ENCODE assay signal across 15 cellular contexts in genomic region chr9:89820337-89820736, GRCh38.
A peak's percentile ranks its signal among the peaks of the same experiment; 100 is the strongest.
DNase-seq lines count a peak whose midpoint lies in the region; ATAC-seq, FAIRE-seq and TF ChIP-seq lines count a peak whose summit lies in the region.
"Had no signal": no experiment of that assay in that cellular context is flagged by ENCODE, and none has a peak within 500 bp of the region (broad histone marks: within the 10 kb centered on the region; RNA-seq: fewer than 3 reads in every experiment).

No MANE protein-coding gene starts in this region.

- H3K4me1 ChIP-seq in HEK293 (ENCODE audit: control insufficient read depth, insufficient read depth, low read length), result no peaks in the 10 kb centered on the region
- H3K4me1 ChIP-seq: HAP-1 had no signal

- intact Hi-C loops in lower leg skin (cut with DNase I; ENCODE audit: low total_unique reads), result no loop called here

- H3K36me3 Mint-ChIP-seq in activated CD8-positive, alpha-beta memory T cell treated with anti-CD3 and anti-CD28 coated beads, Interleukin-2, amount 10 ng/mL, durations not matched to agents 7 days and 5 days, result no peaks in the 10 kb centered on the region

- no peak overlapping the region for H3K4me3 Mint-ChIP-seq in activated CD8-positive, alpha-beta memory T cell treated with anti-CD3 and anti-CD28 coated beads, Interleukin-2, amount 10 ng/mL, durations not matched to agents 7 days and 5 days
- H3K4me3 Mint-ChIP-seq: HFFc6 had no signal

- H3K27ac Mint-ChIP-seq in activated CD8-positive, alpha-beta memory T cell treated with anti-CD3 and anti-CD28 coated beads, Interleukin-2, amount 10 ng/mL, durations not matched to agents 7 days and 5 days, result no peak overlapping the region
- H3K27ac Mint-ChIP-seq: HFFc6 had no signal

- no peaks in the 10 kb centered on the region for H3K36me3 ChIP-seq in HEK293 (ENCODE audit: control insufficient read depth in 2 of 2, insufficient read depth in 1 of 2, low read length in 2 of 2)
- H3K36me3 ChIP-seq: BLaER1, HAP-1 had no signal

- no peaks in the 10 kb centered on the region for H3K9me3 Mint-ChIP-seq in activated CD8-positive, alpha-beta memory T cell treated with anti-CD3 and anti-CD28 coated beads, Interleukin-2, amount 10 ng/mL, durations not matched to agents 7 days and 5 days (ENCODE audit: low read depth)

- TF ChIP-seq POLR2A in lower leg skin (IDR thresholded peaks at IDR 0.05), result no peak

- no peaks in the 10 kb centered on the region for H3K9me3 ChIP-seq in HEK293 (ENCODE audit: control insufficient read depth, insufficient read depth, low read depth, low read length)
- H3K9me3 ChIP-seq: BLaER1, HAP-1 had no signal

- no peak for ATAC-seq in activated CD8-positive, alpha-beta memory T cell treated with anti-CD3 and anti-CD28 coated beads, Interleukin-2, amount 10 ng/mL, durations not matched to agents 7 days and 5 days

- peak; percentile 23 for FAIRE-seq in urothelium cell line (lab: Jason Lieb, UNC)

- peak; percentile 1 for DNase-seq in activated CD8-positive, alpha-beta memory T cell treated with anti-CD3 and anti-CD28 coated beads, Interleukin-2, amount 10 ng/mL, durations not matched to agents 7 days and 5 days
- DNase-seq in activated CD8-positive, alpha-beta memory T cell treated with anti-CD3 and anti-CD28 coated beads for 24 hours, result no peak
- DNase-seq in ecto neural progenitor cell (ENCODE audit: low spot score) (peak; percentile 28), urothelium cell line (ENCODE audit: low spot score) (no peak), lower leg skin (ENCODE audit: low spot score in 2 of 2) (no peak), ACHN (no peak)
- DNase-seq: AML-193, DMS53, GF-D8, GOT3, HFFc6 had no signal

- in situ Hi-C loops in ACHN (cut with HindIII; ENCODE audit: low pct_ligation_motif_present, low pct_unique_long_range_greater_than_20kb, low sequenced_read_pairs), result no loop called here

- no peaks in the 10 kb centered on the region for H3K4me1 Mint-ChIP-seq in activated CD8-positive, alpha-beta memory T cell treated with anti-CD3 and anti-CD28 coated beads, Interleukin-2, amount 10 ng/mL, durations not matched to agents 7 days and 5 days

- CTCF ChIA-PET in activated CD8-positive, alpha-beta memory T cell treated with anti-CD3 and anti-CD28 coated beads, Interleukin-2, amount 10 ng/mL, durations not matched to agents 7 days and 5 days (lab: Charles Lee), result interaction anchor here (1.1 to 1.9 kb wide), 2 partner anchors 217 to 227 kb away, joined by 3 to 5 read pairs; no protein-coding TSS in a partner anchor
- CTCF ChIA-PET in HEK293 (lab: Yijun Ruan, JAX), result interaction anchor here (0.5 to 1.0 kb wide), 2 partner anchors 16 to 217 kb away, joined by 3 read pairs; no protein-coding TSS in a partner anchor

- POLR2A ChIA-PET in HEK293 (lab: Yijun Ruan, JAX), result no interaction called here

- no peak for TF ChIP-seq CTCF in HEK293 (tag by site-specific recombination; IDR thresholded peaks at IDR 0.05)
- TF ChIP-seq CTCF in lower leg skin (IDR thresholded peaks at IDR 0.05), result no peak

- WGBS in lower leg skin, 2 donors, result 93 to 94% methylated on average over 2 of the region's 2 CpGs

- H3K27ac ChIP-seq in HEK293 (ENCODE audit: extremely low read depth, low read depth, low read length), result no peak overlapping the region
- H3K27ac ChIP-seq: 22Rv1, BLaER1 had no signal

- H3K27me3 Mint-ChIP-seq in activated CD8-positive, alpha-beta memory T cell treated with anti-CD3 and anti-CD28 coated beads, Interleukin-2, amount 10 ng/mL, durations not matched to agents 7 days and 5 days, result peaks cover 45% of the 10 kb centered on the region

- H3K4me3 ChIP-seq in HEK293 (ENCODE audit: low read depth, low read length) (no peak overlapping the region), lower leg skin (ENCODE audit: low read depth, poor library complexity, severe bottlenecking) (no peak overlapping the region)
- H3K4me3 ChIP-seq: BLaER1, HAP-1 had no signal

TF ChIP-seq in HEK293, 187 proteins besides CTCF, POLR2A, EP300 and RAD21:
- TF ChIP-seq ZNF558 (tag by site-specific recombination; IDR thresholded peaks at IDR 0.05) (no peak), REPIN1 (tag by site-specific recombination; IDR thresholded peaks at IDR 0.05; ENCODE audit: low read depth) (no peak), WT1 (tag by site-specific recombination; IDR thresholded peaks at IDR 0.05) (no peak), ZNF596 (tag by site-specific recombination; IDR thresholded peaks at IDR 0.05) (no peak), ZFP41 (tag by site-specific recombination; IDR thresholded peaks at IDR 0.05; ENCODE audit: borderline replicate concordance) (no peak), ZNF133 (tag by site-specific recombination; IDR thresholded peaks at IDR 0.05) (no peak), EGR2 (tag by site-specific recombination; IDR thresholded peaks at IDR 0.05; ENCODE audit: low read depth) (peak; percentile 100), ZNF239 (tag by site-specific recombination; IDR thresholded peaks at IDR 0.05) (no peak), ZNF223 (tag by site-specific recombination; IDR thresholded peaks at IDR 0.05) (no peak), ZNF571 (tag by site-specific recombination; IDR thresholded peaks at IDR 0.05) (no peak), ZNF18 (tag by site-specific recombination; IDR thresholded peaks at IDR 0.05) (0 out of 2 replicates have a peak, but pooled peaks have one; percentile 26), HOXA7 (CRISPR knock-in tag; IDR thresholded peaks at IDR 0.05; ENCODE audit: borderline replicate concordance) (no peak), ZFHX2 (tag by site-specific recombination; conservative IDR thresholded peaks at IDR 0.05) (peak; percentile 100), ZSCAN30 (tag by site-specific recombination; IDR thresholded peaks at IDR 0.05) (no peak), ZNF112 (tag by site-specific recombination; IDR thresholded peaks at IDR 0.05) (no peak)

Comparison
In these comparisons a context has a peak if more than half of its experiments do, and no peak if none do; other contexts are left out.
1. DNase-seq: peak in activated CD8-positive, alpha-beta memory T cell treated with anti-CD3 and anti-CD28 coated beads, Interleukin-2, amount 10 ng/mL, durations not matched to agents 7 days and 5 days (single experiment) and ecto neural progenitor cell (single experiment); none in activated CD8-positive, alpha-beta memory T cell treated with anti-CD3 and anti-CD28 coated beads for 24 hours (single experiment), urothelium cell line (single experiment), lower leg skin (0 of 2) and ACHN (single experiment).